ENCODE assay signal across 22 cellular contexts in the genomic region with DNA sequence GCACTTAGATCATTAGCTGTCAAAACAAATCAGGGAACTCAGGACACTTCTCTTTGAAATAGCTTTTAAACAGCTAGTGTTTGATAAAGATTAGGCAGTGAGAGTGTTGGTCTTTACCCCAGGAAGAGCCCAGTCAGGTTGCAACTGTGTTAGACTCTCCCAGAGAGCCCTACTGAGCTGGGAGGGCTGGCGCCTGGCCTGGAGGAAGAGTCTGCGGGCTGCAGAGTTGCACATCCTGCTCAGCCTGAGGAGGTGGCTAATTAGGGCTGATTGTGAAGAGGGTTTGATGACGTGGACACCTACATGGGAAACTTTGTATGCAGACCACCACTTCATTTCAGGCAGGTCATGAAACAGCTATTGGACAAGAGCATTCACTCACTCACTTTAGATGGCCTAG.
"Had no signal": no experiment of that assay in that cellular context is flagged by ENCODE, and none has a peak within 500 bp of the region (broad histone marks: within the 10 kb centered on the region; RNA-seq: fewer than 3 reads in every experiment).

No MANE protein-coding gene starts in this region.

- H3K4me3 Mint-ChIP-seq: effector memory CD8-positive, alpha-beta T cell; naive thymus-derived CD8-positive, alpha-beta T cell; neural crest cell; type B pancreatic cell had no signal

- FAIRE-seq: islet of Langerhans, small intestine, urothelium cell line had no signal

- H3K27ac Mint-ChIP-seq: effector memory CD8-positive, alpha-beta T cell; naive thymus-derived CD8-positive, alpha-beta T cell; type B pancreatic cell had no signal

- H3K9me3 ChIP-seq: esophagus muscularis mucosa, gastrocnemius medialis, mucosa of descending colon, right atrium auricular region, suprapubic skin, thyroid gland had no signal

- H3K36me3 Mint-ChIP-seq: naive thymus-derived CD8-positive, alpha-beta T cell; type B pancreatic cell had no signal

- H3K27ac ChIP-seq: epithelial cell of prostate, esophagus muscularis mucosa, gastrocnemius medialis, heart right ventricle, ovary, right atrium auricular region, suprapubic skin, thyroid gland had no signal

- H3K27me3 ChIP-seq: esophagus muscularis mucosa, ovary, right atrium auricular region, thyroid gland had no signal

- ATAC-seq: effector memory CD8-positive, alpha-beta T cell; gastrocnemius medialis; heart right ventricle; left lobe of liver; mucosa of descending colon; naive thymus-derived CD8-positive, alpha-beta T cell; stimulated activated naive CD8-positive, alpha-beta T cell treated with anti-CD3 and anti-CD28 coated beads, Interleukin-15, Interleukin-2, amounts not matched to agents 100 U/mL and 50 U/mL, for 24 hours had no signal

- H3K4me3 ChIP-seq: esophagus muscularis mucosa, gastrocnemius medialis, heart right ventricle, mucosa of descending colon, ovary, right atrium auricular region, suprapubic skin, thyroid gland had no signal

- H3K9me3 Mint-ChIP-seq: neural crest cell had no signal

- H3K4me1 ChIP-seq: gastrocnemius medialis had no signal

- H3K4me1 Mint-ChIP-seq: naive thymus-derived CD8-positive, alpha-beta T cell had no signal

- DNase-seq: effector memory CD8-positive, alpha-beta T cell; gastrocnemius medialis; heart right ventricle; hypothalamus; mammary epithelial cell; mucosa of descending colon; naive thymus-derived CD8-positive, alpha-beta T cell; ovary; small intestine; stimulated activated CD4-positive, alpha-beta T cell treated with anti-CD3 and anti-CD28 coated beads, Interleukin-12 subunit alpha, Interleukin-12 subunit beta, amount 100 ng/mL, for 4 hours; stimulated activated CD4-positive, alpha-beta T cell treated with anti-CD3 and anti-CD28 coated beads, Interleukin-2, amount 100 ng/mL, for 48 hours; stimulated activated naive CD8-positive, alpha-beta T cell treated with anti-CD3 and anti-CD28 coated beads, Interleukin-15, Interleukin-2, amounts not matched to agents 100 U/mL and 50 U/mL, for 24 hours; thyroid gland had no signal

- H3K36me3 ChIP-seq: esophagus muscularis mucosa, gastrocnemius medialis, heart right ventricle, ovary, right atrium auricular region, suprapubic skin, thyroid gland had no signal
